Comparison of ENCODE assay signal across 8 cellular contexts in the genomic region with DNA sequence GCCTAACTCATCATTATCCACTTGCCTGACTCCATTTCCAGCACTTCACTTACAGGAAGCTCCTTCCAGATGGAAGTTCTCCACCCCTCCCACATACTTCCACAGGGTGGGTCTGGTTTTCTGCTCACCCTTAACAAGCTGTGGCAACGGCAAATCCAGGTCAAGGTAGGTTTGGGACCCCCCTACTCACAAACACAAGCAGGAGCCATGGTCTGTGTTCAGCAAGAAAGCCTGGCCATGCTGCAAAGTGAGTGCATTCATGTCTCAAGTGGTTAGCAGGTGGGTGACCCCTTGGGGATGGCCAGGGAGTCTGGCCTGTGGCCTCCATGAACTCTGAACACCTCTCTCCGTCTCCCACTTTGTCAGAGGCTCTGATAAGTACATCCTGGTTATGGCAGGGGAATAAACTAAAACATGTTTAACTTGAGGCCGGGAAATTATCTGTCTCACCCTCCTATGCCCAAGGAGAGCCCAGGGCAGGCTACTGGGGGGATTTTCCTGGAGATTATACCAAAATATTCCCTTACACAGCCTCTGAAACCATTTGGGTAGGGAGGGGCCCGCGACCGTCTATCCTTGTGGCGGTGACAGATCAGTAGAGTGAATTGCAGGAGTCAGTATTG. TPM values are rescaled to one million over a fixed set of nuclear protein-coding genes. Genes with fewer than 3 reads are reported as not detected.
A peak's percentile ranks its signal among the peaks of the same experiment; 100 is the strongest.
DNase-seq lines count a peak whose midpoint lies in the region; ATAC-seq and TF ChIP-seq lines count a peak whose summit lies in the region.

No MANE protein-coding gene starts in this region.

- TF ChIP-seq POLR2A in adrenal gland (IDR thresholded peaks at IDR 0.05): no peak

- H3K36me3 Mint-ChIP-seq in T-helper 2 cell treated with Interferon-gamma antibody and Interleukin-4, amounts not matched to agents 5 μg/mL and 100 μg/mL, for 36 hours (ENCODE audit: low read depth): peaks cover 17% of the 10 kb centered on the region

- no peaks in the 10 kb centered on the region for H3K27me3 ChIP-seq in adrenal gland
- H3K27me3 ChIP-seq in thymus (ENCODE audit: control insufficient read depth, insufficient read depth): no peaks in the 10 kb centered on the region

- H3K36me3 ChIP-seq in adrenal gland (replicated peaks in 1 of 2): no peaks in the 10 kb centered on the region
- H3K36me3 ChIP-seq in thymus (ENCODE audit: control insufficient read depth, insufficient read depth): no peaks in the 10 kb centered on the region

- H3K9me3 Mint-ChIP-seq in T-helper 2 cell treated with Interferon-gamma antibody and Interleukin-4, amounts not matched to agents 5 μg/mL and 100 μg/mL, for 36 hours: no peaks in the 10 kb centered on the region

- H3K4me3 Mint-ChIP-seq in T-helper 2 cell treated with Interferon-gamma antibody and Interleukin-4, amounts not matched to agents 5 μg/mL and 100 μg/mL, for 36 hours: peak overlapping the region; percentile 93

- WGBS in adrenal gland, 4 donors: 6 to 13% (median 10%) methylated on average over 6 to 7 of the region's 7 CpGs
- WGBS in thymus: 45% methylated on average over 7 of the region's 7 CpGs

- H3K9me3 ChIP-seq in adrenal gland (replicated peaks in 1 of 3) (no peaks in the 10 kb centered on the region), thymus (ENCODE audit: control insufficient read depth) (no peaks in the 10 kb centered on the region)

- TF ChIP-seq CTCF in adrenal gland (IDR thresholded peaks at IDR 0.05): no peak

- peaks cover 7% of the 10 kb centered on the region for H3K27me3 Mint-ChIP-seq in T-helper 2 cell treated with Interferon-gamma antibody and Interleukin-4, amounts not matched to agents 5 μg/mL and 100 μg/mL, for 36 hours (ENCODE audit: low read depth)

- DNase-seq in T-helper 2 cell treated with Interferon-gamma antibody and Interleukin-4, amounts not matched to agents 5 μg/mL and 100 μg/mL, for 36 hours (ENCODE audit: low spot score): no peak
- DNase-seq in T-helper 2 cell (no peak), adrenal gland (no peak), left kidney (ENCODE audit: low read depth, low spot score) (peak; percentile 25), NCI-H524 treated with DMSO at 0.1 percent for 48 hours (lab: John Stamatoyannopoulos, UW) (no peak)
- no peak for DNase-seq in effector CD4-positive, alpha-beta T cell

- H3K27ac Mint-ChIP-seq in T-helper 2 cell treated with Interferon-gamma antibody and Interleukin-4, amounts not matched to agents 5 μg/mL and 100 μg/mL, for 36 hours: peak overlapping the region; percentile 87

- peaks cover 10 to 22% of the 10 kb centered on the region in 2 donors for H3K4me1 ChIP-seq in adrenal gland (replicated peaks in 1 of 2)
- H3K4me1 ChIP-seq in thymus (ENCODE audit: control insufficient read depth, insufficient read depth, low read length): peaks cover 8% of the 10 kb centered on the region

- H3K4me1 Mint-ChIP-seq in T-helper 2 cell treated with Interferon-gamma antibody and Interleukin-4, amounts not matched to agents 5 μg/mL and 100 μg/mL, for 36 hours (ENCODE audit: low read depth): peaks cover 37% of the 10 kb centered on the region

- ATAC-seq in HG02840 (IDR thresholded peaks at IDR 0.05; ENCODE audit: low FRiP score, unreplicated experiment): no peak

- H3K4me3 ChIP-seq in adrenal gland (peak overlapping the region; percentile 67 to 99 (median 72)), thymus (ENCODE audit: low read length) (peak overlapping the region; percentile 83)

- intact Hi-C loops in adrenal gland (cut with DNase I): no loop called here

- H3K27ac ChIP-seq in adrenal gland (peak overlapping the region in 4 of 5 donors; percentile 75 to 97 (median 92)), thymus (ENCODE audit: low read depth) (peak overlapping the region; percentile 92)

RNA-seq across cellular contexts. Expression of a gene that starts 0.8 kb away (rescaled TPM):
- 10 to 100 TPM; 43.4 to 74.0 (median 58.4) TPM for total RNA-seq in adrenal gland
- polyA plus RNA-seq in adrenal gland (10 to 100 TPM; 17.8 to 62.7 (median 29.0) TPM), thymus (41.0 TPM)
